26 cellular contexts compared by ENCODE assay signal in the genomic region with DNA sequence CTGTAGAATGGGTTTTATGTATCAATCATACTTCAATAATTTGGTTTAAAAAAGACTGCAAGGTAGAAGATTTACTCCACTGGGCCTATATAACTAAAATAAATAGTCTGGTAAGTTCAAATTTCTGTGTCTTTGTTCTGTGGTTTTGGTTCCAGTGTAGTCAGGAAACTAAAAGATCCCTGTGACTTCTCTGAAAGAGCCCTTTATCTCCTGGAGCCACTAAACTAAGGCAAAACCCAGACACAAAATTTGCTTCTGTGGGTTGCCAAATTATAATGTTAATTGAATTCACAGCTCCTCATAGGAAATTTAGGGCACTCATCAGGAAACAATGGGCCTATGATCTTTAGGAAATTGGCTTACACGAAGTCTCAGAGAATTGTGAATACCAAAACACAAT.
"Had no signal": no experiment of that assay in that cellular context is flagged by ENCODE, and none has a peak within 500 bp of the region (broad histone marks: within the 10 kb centered on the region; RNA-seq: fewer than 3 reads in every experiment).

No MANE protein-coding gene starts in this region.

- H3K4me1 ChIP-seq: gastroesophageal sphincter, heart right ventricle, left lung, right lobe of liver, stomach, thyroid gland, vagina had no signal

- H3K27ac ChIP-seq: dorsolateral prefrontal cortex, epithelial cell of prostate, gastroesophageal sphincter, heart right ventricle, left lung, ovary, right lobe of liver, stomach, thyroid gland, vagina had no signal

- H3K4me3 ChIP-seq: dorsolateral prefrontal cortex, gastroesophageal sphincter, heart right ventricle, left lung, ovary, right lobe of liver, stomach, thyroid gland, vagina had no signal

- H3K27me3 ChIP-seq: dorsolateral prefrontal cortex, gastroesophageal sphincter, heart right ventricle, left lung, ovary, right lobe of liver, stomach, thyroid gland, vagina had no signal

- H3K36me3 ChIP-seq: gastroesophageal sphincter, heart right ventricle, left lung, ovary, right lobe of liver, stomach, thyroid gland, vagina had no signal

- DNase-seq: dorsolateral prefrontal cortex; effector CD8-positive, alpha-beta T cell; endodermal cell; foreskin fibroblast; glutamatergic neuron; heart right ventricle; hippocampal formation; left cardiac atrium; left lung; naive thymus-derived CD8-positive, alpha-beta T cell; occipital lobe; ovary; right lobe of liver; small intestine; stimulated activated CD4-positive, alpha-beta T cell treated with anti-CD3 and anti-CD28 coated beads, Interleukin-12 subunit alpha, Interleukin-12 subunit beta, amount 100 ng/mL, for 4 hours; stimulated activated CD4-positive, alpha-beta T cell treated with anti-CD3 and anti-CD28 coated beads, Interleukin-1b, Interleukin-23, amount 100 ng/mL, for 48 hours; stimulated activated CD4-positive, alpha-beta T cell treated with anti-CD3 and anti-CD28 coated beads, Interleukin-4, amount 100 ng/mL, for 24 hours; stimulated activated naive CD4-positive, alpha-beta T cell treated with Interleukin-2 at 50 U/mL for 16 hours; stomach; thyroid gland; trophoblast cell had no signal

- ATAC-seq: esophagus mucosa; gastroesophageal sphincter; heart right ventricle; left cardiac atrium; left lung; naive thymus-derived CD8-positive, alpha-beta T cell; right lobe of liver; stimulated activated effector memory CD8-positive, alpha-beta T cell treated with anti-CD3 and anti-CD28 coated beads, Interleukin-12 subunit alpha, Interleukin-12 subunit beta, amount 100 ng/mL, for 72 hours had no signal

- H3K9me3 ChIP-seq: gastroesophageal sphincter, heart right ventricle, left lung, ovary, right lobe of liver, stomach, thyroid gland, vagina had no signal
